In genomic region chr1:15151871-15152270, GRCh38 we compare ENCODE assay signal across 11 cellular contexts. TPM values are rescaled to one million over a fixed set of nuclear protein-coding genes. Genes with fewer than 3 reads are reported as not detected.
A peak's percentile ranks its signal among the peaks of the same experiment; 100 is the strongest.
DNase-seq lines count a peak whose midpoint lies in the region; ATAC-seq and TF ChIP-seq lines count a peak whose summit lies in the region.
"Had no signal": no experiment of that assay in that cellular context is flagged by ENCODE, and none has a peak within 500 bp of the region (broad histone marks: within the 10 kb centered on the region; RNA-seq: fewer than 3 reads in every experiment).

No MANE protein-coding gene starts in this region.

- H3K36me3 ChIP-seq in Caco-2 (ENCODE audit: control insufficient read depth, insufficient read depth, low read length) (no peaks in the 10 kb centered on the region), gastroesophageal sphincter (no peaks in the 10 kb centered on the region), ovary (no peaks in the 10 kb centered on the region)
- H3K36me3 ChIP-seq: thyroid gland had no signal

- no peak for ATAC-seq in SK-N-SH treated with all-trans-retinoic acid at 6 μM for 48 hours
- ATAC-seq in gastroesophageal sphincter: no peak
- ATAC-seq in GM18909 (IDR thresholded peaks at IDR 0.05; ENCODE audit: poor library complexity, unreplicated experiment): no peak
- ATAC-seq in HG03457 (IDR thresholded peaks at IDR 0.05; ENCODE audit: unreplicated experiment): no peak
- no peak for ATAC-seq in HG03460 (IDR thresholded peaks at IDR 0.05; ENCODE audit: unreplicated experiment)
- ATAC-seq in Right ventricle myocardium inferior: no peak

- no peaks in the 10 kb centered on the region for H3K27me3 Mint-ChIP-seq in Caco-2 (ENCODE audit: insufficient read depth, unreplicated experiment)

- H3K4me3 ChIP-seq in Caco-2 (ENCODE audit: low read depth, low read length): peak overlapping the region; percentile 71
- peak overlapping the region in 1 of 2 donors; percentile 95 for H3K4me3 ChIP-seq in gastroesophageal sphincter
- no peak overlapping the region for H3K4me3 ChIP-seq in ovary

- no peak overlapping the region for H3K27ac Mint-ChIP-seq in Caco-2 (ENCODE audit: unreplicated experiment)

- 30 to 56% methylated on average over 2 to 3 of the region's 3 CpGs for WGBS in gastroesophageal sphincter (ENCODE audit: low coverage in 1 of 2), 2 donors
- 59 to 68% (median 64%) methylated on average over 3 of the region's 3 CpGs for WGBS in ovary, 3 donors

- H3K27ac ChIP-seq in gastroesophageal sphincter (peak overlapping the region in 3 of 4 donors; percentile 91 to 93 (median 92)), ovary (peak overlapping the region; percentile 73 to 94)

- H3K4me3 Mint-ChIP-seq in Caco-2 (ENCODE audit: unreplicated experiment): peak overlapping the region; percentile 87

- intact Hi-C loops in Caco-2 (cut with micrococcal nuclease; ENCODE audit: unreplicated experiment) (loop anchor here (1.0 to 2.0 kb wide), 6 partner anchors 13 to 120 kb away; no protein-coding TSS in a partner anchor), ovary (cut with DNase I) (loop anchor here (2.0 to 10.0 kb wide), 4 partner anchors 53 to 121 kb away; no protein-coding TSS in a partner anchor), Right ventricle myocardium inferior (cut with DNase I) (loop anchor here (1.0 to 10.0 kb wide), 4 partner anchors 23 to 153 kb away; no protein-coding TSS in a partner anchor)

- DNase-seq in Caco-2 (no peak), ovary (no peak), Right ventricle myocardium inferior (ENCODE audit: missing footprints) (no peak)
- DNase-seq: NK-92 treated with Interleukin-12 subunit alpha and Interleukin-12 subunit beta, amount 100 ng/mL, for 24 hours; T-helper 2 cell had no signal

- no peak for TF ChIP-seq CTCF in Caco-2 (IDR thresholded peaks at IDR 0.05; ENCODE audit: insufficient read depth in 1 of 2, low read depth in 1 of 2, low read length in 1 of 2, severe bottlenecking in 1 of 2, unreplicated experiment in 1 of 2)
- no peak for TF ChIP-seq CTCF in gastroesophageal sphincter (IDR thresholded peaks at IDR 0.05)
- TF ChIP-seq CTCF in ovary (IDR thresholded peaks at IDR 0.05): no peak

- no peak for TF ChIP-seq POLR2A in gastroesophageal sphincter (IDR thresholded peaks at IDR 0.05)
- no peak for TF ChIP-seq POLR2A in ovary (IDR thresholded peaks at IDR 0.05)

- no peaks in the 10 kb centered on the region for H3K9me3 Mint-ChIP-seq in Caco-2 (ENCODE audit: unreplicated experiment)

- no TSS peak for BruUV-seq in Caco-2 (replicated peaks; lab: Mats Ljungman, UMichigan)

- POLR2A ChIA-PET in Caco-2 (lab: Charles Lee): interaction anchor here (0.6 to 2.0 kb wide), 4 partner anchors 12 to 174 kb away, joined by 4 read pairs; no protein-coding TSS in a partner anchor

- H3K9me3 ChIP-seq in Caco-2 (no peaks in the 10 kb centered on the region), gastroesophageal sphincter (no peaks in the 10 kb centered on the region), ovary (no peaks in the 10 kb centered on the region)
- H3K9me3 ChIP-seq: thyroid gland had no signal

- H3K4me1 ChIP-seq in Caco-2 (peaks cover 29% of the 10 kb centered on the region), gastroesophageal sphincter (peaks cover 0 to 60% (median 10%) of the 10 kb centered on the region in 3 donors), ovary (ENCODE audit: insufficient read depth) (peaks cover 17% of the 10 kb centered on the region)

- CTCF ChIA-PET in Caco-2 (lab: Charles Lee): interaction anchor here (1.2 to 4.2 kb wide), 6 partner anchors 12 to 153 kb away, joined by 3 to 24 read pairs (median 10); no protein-coding TSS in a partner anchor

- H3K27me3 ChIP-seq in Caco-2 (replicated peaks; ENCODE audit: control insufficient read depth, insufficient read depth, low read length) (no peaks in the 10 kb centered on the region), gastroesophageal sphincter (no peaks in the 10 kb centered on the region), ovary (no peaks in the 10 kb centered on the region)
- H3K27me3 ChIP-seq: thyroid gland had no signal

- peaks cover 15% of the 10 kb centered on the region for H3K4me1 Mint-ChIP-seq in Caco-2 (ENCODE audit: low read depth, unreplicated experiment)

- H3K36me3 Mint-ChIP-seq in Caco-2 (ENCODE audit: insufficient read depth, unreplicated experiment): peaks cover 9% of the 10 kb centered on the region

- no peak for TF ChIP-seq EP300 in gastroesophageal sphincter (IDR thresholded peaks at IDR 0.05)
- TF ChIP-seq EP300 in ovary (IDR thresholded peaks at IDR 0.05): no peak

TF ChIP-seq in SK-N-SH treated with all-trans-retinoic acid at 6 μM for 48 hours, 23 proteins besides CTCF, POLR2A, EP300 and RAD21:
- TF ChIP-seq PPARA (CRISPR knock-in tag; IDR thresholded peaks at IDR 0.05; ENCODE audit: borderline replicate concordance): no peak
- TF ChIP-seq ZNF70 (CRISPR knock-in tag; IDR thresholded peaks at IDR 0.05): peak; percentile 95
- TF ChIP-seq ZFP3 (CRISPR knock-in tag; IDR thresholded peaks at IDR 0.05): no peak
- TF ChIP-seq ARNTL (CRISPR knock-in tag; IDR thresholded peaks at IDR 0.05; ENCODE audit: borderline replicate concordance, low read depth): no peak
- no peak for TF ChIP-seq ZC3H10 (CRISPR knock-in tag; IDR thresholded peaks at IDR 0.05)
- no peak for TF ChIP-seq ZFP30 (CRISPR knock-in tag; IDR thresholded peaks at IDR 0.05)
- no peak for TF ChIP-seq CREB5 (CRISPR knock-in tag; IDR thresholded peaks at IDR 0.05; ENCODE audit: low read depth)
- no peak for TF ChIP-seq OSR1 (CRISPR knock-in tag; IDR thresholded peaks at IDR 0.05)
- TF ChIP-seq PATZ1 (CRISPR knock-in tag; IDR thresholded peaks at IDR 0.05; ENCODE audit: borderline replicate concordance): no peak
- TF ChIP-seq, protein P1, sequence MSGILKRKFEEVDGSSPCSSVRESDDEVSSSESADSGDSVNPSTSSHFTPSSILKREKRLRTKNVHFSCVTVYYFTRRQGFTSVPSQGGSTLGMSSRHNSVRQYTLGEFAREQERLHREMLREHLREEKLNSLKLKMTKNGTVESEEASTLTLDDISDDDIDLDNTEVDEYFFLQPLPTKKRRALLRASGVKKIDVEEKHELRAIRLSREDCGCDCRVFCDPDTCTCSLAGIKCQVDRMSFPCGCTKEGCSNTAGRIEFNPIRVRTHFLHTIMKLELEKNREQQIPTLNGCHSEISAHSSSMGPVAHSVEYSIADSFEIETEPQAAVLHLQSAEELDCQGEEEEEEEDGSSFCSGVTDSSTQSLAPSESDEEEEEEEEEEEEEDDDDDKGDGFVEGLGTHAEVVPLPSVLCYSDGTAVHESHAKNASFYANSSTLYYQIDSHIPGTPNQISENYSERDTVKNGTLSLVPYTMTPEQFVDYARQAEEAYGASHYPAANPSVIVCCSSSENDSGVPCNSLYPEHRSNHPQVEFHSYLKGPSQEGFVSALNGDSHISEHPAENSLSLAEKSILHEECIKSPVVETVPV (CRISPR knock-in tag; IDR thresholded peaks at IDR 0.05): no peak
- TF ChIP-seq SNAI2 (CRISPR knock-in tag; IDR thresholded peaks at IDR 0.05): 0 out of 2 replicates have a peak, but pooled peaks have one; percentile 9
- no peak for TF ChIP-seq ZNF565 (CRISPR knock-in tag; conservative IDR thresholded peaks at IDR 0.05; ENCODE audit: low read depth)
- TF ChIP-seq GLIS3 (CRISPR knock-in tag; IDR thresholded peaks at IDR 0.05): no peak
- TF ChIP-seq ZNF8 (CRISPR knock-in tag; IDR thresholded peaks at IDR 0.05): no peak
- TF ChIP-seq POU6F1 (CRISPR knock-in tag; IDR thresholded peaks at IDR 0.05; ENCODE audit: borderline replicate concordance, low read depth): no peak
- no peak for TF ChIP-seq ISL1 (CRISPR knock-in tag; IDR thresholded peaks at IDR 0.05)
TF ChIP-seq in SK-N-SH treated with all-trans-retinoic acid at 6 μM for 48 hours: peak in this region for 2.

RNA-seq across cellular contexts. Expression of gene TMEM51, which starts 1.7 kb away (rescaled TPM):
- total RNA-seq in Caco-2 (2022) (24.7 and 25.0 TPM in 2 replicates), gastroesophageal sphincter (10 to 100 TPM; 12.6 to 34.7 (median 17.7) TPM), ovary (10 to 100 TPM; 17.2 to 38.5 (median 24.0) TPM), Right ventricle myocardium inferior (4.7 TPM)
- polyA plus RNA-seq in ovary: 10 to 100 TPM in 1 of 2 donors, 1 to 10 TPM in 1; 9.4 to 19.4 TPM
